Comparison of ENCODE assay signal across 10 cellular contexts in genomic region chr4:15034071-15034764, GRCh38. TPM values are rescaled to one million over a fixed set of nuclear protein-coding genes. Genes with fewer than 3 reads are reported as not detected.
DNase-seq lines count a peak whose midpoint lies in the region; ATAC-seq and TF ChIP-seq lines count a peak whose summit lies in the region.
"Had no signal": no experiment of that assay in that cellular context is flagged by ENCODE, and none has a peak within 500 bp of the region (broad histone marks: within the 10 kb centered on the region; RNA-seq: fewer than 3 reads in every experiment).

No MANE protein-coding gene starts in this region.

- H3K9ac ChIP-seq in adipocyte (ENCODE audit: low read length) = no peak overlapping the region

- no peaks in the 10 kb centered on the region for H3K27me3 Mint-ChIP-seq in activated CD8-positive, alpha-beta memory T cell treated with anti-CD3 and anti-CD28 coated beads, Interleukin-2, amount 10 ng/mL, durations not matched to agents 7 days and 5 days

- no peak for ATAC-seq in activated CD8-positive, alpha-beta memory T cell treated with anti-CD3 and anti-CD28 coated beads, Interleukin-2, amount 10 ng/mL, durations not matched to agents 7 days and 5 days
- ATAC-seq in foreskin keratinocyte = peak; percentile 95
- ATAC-seq in sciatic nerve = no peak
- no peak for ATAC-seq in activated CD4-positive, CD25-positive, alpha-beta regulatory T cell treated with anti-CD3 and anti-CD28 coated beads, Interleukin-2, amount 50 U/mL, for 24 hours

- TF ChIP-seq CTCF in foreskin keratinocyte (conservative IDR thresholded peaks at IDR 0.05) = no peak
- no peak for TF ChIP-seq CTCF in testis (IDR thresholded peaks at IDR 0.05)

- no peaks in the 10 kb centered on the region for H3K9me3 Mint-ChIP-seq in activated CD8-positive, alpha-beta memory T cell treated with anti-CD3 and anti-CD28 coated beads, Interleukin-2, amount 10 ng/mL, durations not matched to agents 7 days and 5 days (ENCODE audit: low read depth)

- no peak overlapping the region for H3K4me3 Mint-ChIP-seq in activated CD8-positive, alpha-beta memory T cell treated with anti-CD3 and anti-CD28 coated beads, Interleukin-2, amount 10 ng/mL, durations not matched to agents 7 days and 5 days

- peaks cover 28% of the 10 kb centered on the region for H3K36me3 Mint-ChIP-seq in activated CD8-positive, alpha-beta memory T cell treated with anti-CD3 and anti-CD28 coated beads, Interleukin-2, amount 10 ng/mL, durations not matched to agents 7 days and 5 days

- CTCF ChIA-PET in activated CD8-positive, alpha-beta memory T cell treated with anti-CD3 and anti-CD28 coated beads, Interleukin-2, amount 10 ng/mL, durations not matched to agents 7 days and 5 days (lab: Charles Lee) = no interaction called here

- H3K36me3 ChIP-seq in adipocyte (ENCODE audit: control insufficient read depth, insufficient read depth, low read length, severe bottlenecking) = peaks cover 33% of the 10 kb centered on the region
- no peaks in the 10 kb centered on the region for H3K36me3 ChIP-seq in testis (ENCODE audit: low read depth, missing control alignments)

- no peak for DNase-seq in activated CD8-positive, alpha-beta memory T cell treated with anti-CD3 and anti-CD28 coated beads, Interleukin-2, amount 10 ng/mL, durations not matched to agents 7 days and 5 days
- no peak for DNase-seq in activated CD8-positive, alpha-beta memory T cell treated with anti-CD3 and anti-CD28 coated beads for 24 hours
- DNase-seq in adipocyte (ENCODE audit: low read depth) = peak; percentile 57
- DNase-seq in foreskin keratinocyte = peak; percentile 82 to 92
- DNase-seq in testis = no peak
- DNase-seq in iPS-NIHi7 (ENCODE audit: extremely low spot score) = no peak
- no peak for DNase-seq in sciatic nerve (ENCODE audit: low spot score)
- DNase-seq: KG1, midbrain had no signal

- H3K9me3 ChIP-seq in adipocyte (ENCODE audit: control insufficient read depth, low read length) (no peaks in the 10 kb centered on the region), testis (no peaks in the 10 kb centered on the region)

- WGBS in testis, 2 donors = 64 to 69% methylated on average over 6 of the region's 6 CpGs

- intact Hi-C loops in testis (cut with DNase I; ENCODE audit: low total_unique reads) (no loop called here), sciatic nerve (cut with DNase I) (no loop called here)

- H3K27me3 ChIP-seq in adipocyte (replicated peaks; ENCODE audit: control insufficient read depth, insufficient read depth, low read length) (no peaks in the 10 kb centered on the region), foreskin keratinocyte (no peaks in the 10 kb centered on the region), testis (no peaks in the 10 kb centered on the region)

- H3K4me1 ChIP-seq in adipocyte (ENCODE audit: control insufficient read depth, insufficient read depth, low read length) = peaks cover 52% of the 10 kb centered on the region
- H3K4me1 ChIP-seq in foreskin keratinocyte = peaks cover 31% of the 10 kb centered on the region
- H3K4me1 ChIP-seq in testis = no peaks in the 10 kb centered on the region

- no peak for TF ChIP-seq POLR2A in testis (IDR thresholded peaks at IDR 0.05)

- peak overlapping the region; percentile 6 for H3K27ac ChIP-seq in foreskin keratinocyte
- H3K27ac ChIP-seq in testis = peak overlapping the region; percentile 17 to 38

- H3K27ac Mint-ChIP-seq in activated CD8-positive, alpha-beta memory T cell treated with anti-CD3 and anti-CD28 coated beads, Interleukin-2, amount 10 ng/mL, durations not matched to agents 7 days and 5 days = peak overlapping the region; percentile 17

- H3K4me3 ChIP-seq in adipocyte (ENCODE audit: low read length) (peak overlapping the region; percentile 43), testis (no peak overlapping the region)

- H3K4me1 Mint-ChIP-seq in activated CD8-positive, alpha-beta memory T cell treated with anti-CD3 and anti-CD28 coated beads, Interleukin-2, amount 10 ng/mL, durations not matched to agents 7 days and 5 days = peaks cover 18% of the 10 kb centered on the region

RNA-seq across cellular contexts. Expression of gene CPEB2, which starts 31.9 kb away (rescaled TPM):
- total RNA-seq in activated CD8-positive, alpha-beta memory T cell treated with anti-CD3 and anti-CD28 coated beads, Interleukin-2, amount 10 ng/mL, durations not matched to agents 7 days and 5 days = 10 to 100 TPM; 14.3 to 14.8 TPM
- total RNA-seq in foreskin keratinocyte (9.1 and 13.2 TPM in 2 replicates), testis (10 to 100 TPM; 76.6 to 95.6 TPM), sciatic nerve (44.1 TPM)
- polyA plus RNA-seq in foreskin keratinocyte (2.0 and 2.1 TPM in 2 replicates), testis (ENCODE audit: insufficient read depth, low read depth, low replicate concordance) (93.6 TPM)

Comparison
In these comparisons a context has a peak if more than half of its experiments do, and no peak if none do; other contexts are left out.
1. DNase-seq: peak in adipocyte (single experiment) and foreskin keratinocyte (2 of 2); none in activated CD8-positive, alpha-beta memory T cell treated with anti-CD3 and anti-CD28 coated beads, Interleukin-2, amount 10 ng/mL, durations not matched to agents 7 days and 5 days (single experiment), activated CD8-positive, alpha-beta memory T cell treated with anti-CD3 and anti-CD28 coated beads for 24 hours (single experiment), testis (single experiment), iPS-NIHi7 (single experiment) and sciatic nerve (single experiment).